In genomic region chr17:55451203-55451641, GRCh38 we compare ENCODE assay signal across 1 cellular context.
TF ChIP-seq lines count a peak whose summit lies in the region.

No MANE protein-coding gene starts in this region.

TF ChIP-seq in K562, 482 proteins besides CTCF, POLR2A, EP300 and RAD21 (continued from another document):
- TF ChIP-seq PREB (CRISPR knock-in tag; IDR thresholded peaks at IDR 0.05) (no peak), FOXP1 (CRISPR knock-in tag; IDR thresholded peaks at IDR 0.05) (peak; percentile 63; the same call in 1 of the 2 replicates), HMGXB4 (CRISPR knock-in tag; IDR thresholded peaks at IDR 0.05) (no peak), XRCC5 (IDR thresholded peaks at IDR 0.05; ENCODE audit: low read depth, low read length) (no peak), CHD7 (IDR thresholded peaks at IDR 0.05; ENCODE audit: low read depth, low read length) (no peak), CREM (IDR thresholded peaks at IDR 0.05; ENCODE audit: low read depth) (peak; percentile 64), NR2C2 (CRISPR knock-in tag; IDR thresholded peaks at IDR 0.05) (no peak), NR2C2 (tag; IDR thresholded peaks at IDR 0.05) (no peak), PYGO2 (tag; IDR thresholded peaks at IDR 0.05) (peak; percentile 68)
